8 cellular contexts compared by ENCODE assay signal in the genomic region with DNA sequence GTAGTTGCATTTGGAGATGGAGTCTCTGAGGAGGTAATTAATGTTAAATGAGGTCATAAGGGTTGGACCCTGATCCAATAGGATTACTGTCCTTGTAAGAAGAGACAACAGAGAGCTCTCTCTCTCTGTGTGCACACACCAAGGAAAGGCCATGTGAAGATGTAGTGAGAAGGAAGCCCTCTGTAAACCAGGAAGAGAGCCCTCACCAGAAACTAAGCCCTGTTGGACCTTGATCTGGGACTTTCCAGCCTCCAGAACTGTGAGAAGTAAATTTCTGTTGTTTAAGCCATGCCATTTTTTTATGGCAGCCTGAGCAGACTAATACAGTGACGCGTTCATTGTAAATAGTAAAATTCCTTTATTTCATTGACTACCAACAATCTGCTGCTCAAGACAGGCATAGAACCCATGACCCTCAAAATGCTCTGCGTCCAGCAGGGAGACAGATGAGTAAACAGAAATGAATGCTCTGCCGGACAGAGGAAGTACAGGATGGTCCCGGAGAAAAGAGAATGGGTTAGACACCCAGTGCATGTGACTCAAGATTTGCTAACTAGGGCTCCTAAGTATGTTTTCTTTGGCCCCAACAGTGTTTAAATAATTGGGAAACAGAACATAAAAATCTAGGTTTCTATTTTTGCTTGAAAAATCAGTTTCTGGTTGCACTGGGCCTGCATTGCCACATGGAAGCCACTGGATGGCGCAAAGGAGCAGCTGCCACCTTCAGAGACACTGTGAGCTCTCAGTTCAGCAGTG. TPM values are rescaled to one million over a fixed set of nuclear protein-coding genes. Genes with fewer than 3 reads are reported as not detected.
DNase-seq lines count a peak whose midpoint lies in the region; ATAC-seq and TF ChIP-seq lines count a peak whose summit lies in the region.

No MANE protein-coding gene starts in this region.

- H3K4me1 ChIP-seq in adipocyte (ENCODE audit: control insufficient read depth, insufficient read depth, low read length) = peaks cover 33% of the 10 kb centered on the region
- H3K4me1 ChIP-seq in right atrium auricular region = no peaks in the 10 kb centered on the region

- H3K36me3 ChIP-seq in adipocyte (ENCODE audit: control insufficient read depth, insufficient read depth, low read length, severe bottlenecking) (no peaks in the 10 kb centered on the region), right atrium auricular region (no peaks in the 10 kb centered on the region)

- peak; percentile 53 to 85 for TF ChIP-seq CTCF in right atrium auricular region (IDR thresholded peaks at IDR 0.05)

- ATAC-seq in HG02970 (IDR thresholded peaks at IDR 0.05; ENCODE audit: low FRiP score, unreplicated experiment) = no peak
- no peak for ATAC-seq in GM21447 (IDR thresholded peaks at IDR 0.05; ENCODE audit: unreplicated experiment)

- H3K27ac ChIP-seq in right atrium auricular region = peak overlapping the region; percentile 19 to 28

- H3K27me3 ChIP-seq in adipocyte (replicated peaks; ENCODE audit: control insufficient read depth, insufficient read depth, low read length) (no peaks in the 10 kb centered on the region), right atrium auricular region (no peaks in the 10 kb centered on the region)

- DNase-seq in Caki2 (ENCODE audit: low read depth) (peak; percentile 87), HS-27A (ENCODE audit: low read depth) (peak; percentile 94), adipocyte (ENCODE audit: low read depth) (peak; percentile 83), right atrium auricular region (ENCODE audit: low spot score) (peak; percentile 67), skeletal muscle cell (ENCODE audit: low read depth) (peak; percentile 99), DMS153 treated with DMSO at 0.1 percent for 48 hours (lab: John Stamatoyannopoulos, UW; ENCODE audit: unreplicated experiment) (no peak)

- peak overlapping the region; percentile 50 for H3K9ac ChIP-seq in adipocyte (ENCODE audit: low read length)

- H3K4me3 ChIP-seq in adipocyte (ENCODE audit: low read length) (no peak overlapping the region), right atrium auricular region (no peak overlapping the region), skeletal muscle cell (ENCODE audit: low read depth, low read length) (no peak overlapping the region)

- H3K9me3 ChIP-seq in adipocyte (ENCODE audit: control insufficient read depth, low read length) = no peaks in the 10 kb centered on the region
- no peaks in the 10 kb centered on the region for H3K9me3 ChIP-seq in right atrium auricular region

- in situ Hi-C loops in Caki2 (cut with HindIII; ENCODE audit: low pct_unique_long_range_greater_than_20kb, low sequenced_read_pairs) = no loop called here

RNA-seq across cellular contexts. Expression of a gene that starts 37.9 kb away (rescaled TPM):
- 0.14 TPM in 1 of 2 replicates, not detected in the other for total RNA-seq in Caki2 (2014; rRNA removed; shearing (Covaris generic); ENCODE audit: low replicate concordance)
- total RNA-seq in right atrium auricular region = 1 to 10 TPM; 1.2 to 7.7 TPM
